In the genomic region with DNA sequence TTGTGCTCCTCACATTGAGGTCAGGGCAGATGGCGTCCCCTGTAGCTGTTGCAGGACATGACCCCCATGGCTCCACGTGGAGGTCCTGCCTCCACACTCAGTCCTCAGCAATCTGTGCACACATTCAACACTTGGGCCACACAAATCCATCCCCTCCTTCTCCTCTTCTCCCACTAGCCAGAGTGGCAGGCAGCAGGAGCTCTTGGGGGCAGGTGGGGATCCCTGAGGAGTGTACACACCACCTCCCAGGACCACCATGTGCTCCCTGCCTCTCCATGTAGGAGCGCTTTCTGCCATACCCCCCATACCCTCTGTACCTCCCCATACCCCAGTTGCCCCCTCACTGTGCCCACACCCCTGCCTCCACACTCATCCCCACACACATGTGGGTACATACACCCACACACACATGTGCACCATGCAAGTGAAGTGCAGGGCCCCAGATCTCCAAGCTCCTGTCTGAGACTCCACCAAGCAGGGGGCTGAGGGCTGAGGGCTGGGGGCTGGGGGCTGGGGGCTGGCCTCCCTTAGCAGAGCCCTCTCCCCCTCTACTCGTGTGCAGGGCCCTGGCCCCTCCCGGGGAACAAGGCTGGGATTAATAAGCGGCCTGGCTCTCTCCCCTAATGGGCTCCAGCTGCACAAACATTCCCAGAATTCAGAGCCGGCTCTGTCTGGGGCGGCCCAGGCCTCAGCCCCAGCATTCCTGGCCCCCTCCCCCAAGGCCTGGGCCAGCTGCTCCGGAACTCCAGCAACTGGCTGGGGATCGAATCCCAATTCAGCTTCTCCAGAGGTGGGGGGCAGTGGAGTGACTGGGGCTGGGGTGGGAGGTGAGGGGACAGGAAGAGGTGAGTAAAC, we compare ENCODE assay signal across 13 cellular contexts. TPM values are rescaled to one million over a fixed set of nuclear protein-coding genes. Genes with fewer than 3 reads are reported as not detected.
A peak's percentile ranks its signal among the peaks of the same experiment; 100 is the strongest.
DNase-seq lines count a peak whose midpoint lies in the region; ATAC-seq and TF ChIP-seq lines count a peak whose summit lies in the region.
"Had no signal": no experiment of that assay in that cellular context is flagged by ENCODE, and none has a peak within 500 bp of the region (broad histone marks: within the 10 kb centered on the region; RNA-seq: fewer than 3 reads in every experiment).

No MANE protein-coding gene starts in this region.

- H3K27me3 ChIP-seq in iPS DF 6.9 (ENCODE audit: control insufficient read depth, insufficient read depth, low read length): no peaks in the 10 kb centered on the region
- peaks cover 0 to 21% (median 0%) of the 10 kb centered on the region in 4 donors for H3K27me3 ChIP-seq in esophagus squamous epithelium
- no peaks in the 10 kb centered on the region for H3K27me3 ChIP-seq in testis

- DNase-seq in AG08395 (ENCODE audit: low spot score): peak; percentile 85
- DNase-seq in HCEC 1CT: peak; percentile 59
- peak; percentile 80 for DNase-seq in SK-N-DZ (ENCODE audit: low spot score)
- peak; percentile 33 for DNase-seq in iPS DF 6.9 (ENCODE audit: low read depth, low spot score)
- no peak for DNase-seq in esophagus squamous epithelium (lab: John Stamatoyannopoulos, UW)
- DNase-seq in HPDE6-E6E7 (ENCODE audit: extremely low spot score): no peak
- DNase-seq in testis: no peak
- DNase-seq: C1 segment of cervical spinal cord, caudate nucleus, KBM-7, right cardiac atrium, RPMI8226 had no signal

- H3K9me3 ChIP-seq in iPS DF 6.9 (ENCODE audit: control insufficient read depth, insufficient read depth, low read length) (no peaks in the 10 kb centered on the region), esophagus squamous epithelium (no peaks in the 10 kb centered on the region), testis (no peaks in the 10 kb centered on the region)

- TF ChIP-seq POLR2A in esophagus squamous epithelium (IDR thresholded peaks at IDR 0.05) (no peak), testis (IDR thresholded peaks at IDR 0.05) (no peak)

- ATAC-seq in HG03521 (IDR thresholded peaks at IDR 0.05; ENCODE audit: unreplicated experiment): no peak

- no peaks in the 10 kb centered on the region for H3K36me3 ChIP-seq in iPS DF 6.9 (ENCODE audit: control insufficient read depth, insufficient read depth, low read length)
- H3K36me3 ChIP-seq in esophagus squamous epithelium: no peaks in the 10 kb centered on the region
- no peaks in the 10 kb centered on the region for H3K36me3 ChIP-seq in testis (ENCODE audit: low read depth, missing control alignments)

- H3K4me1 ChIP-seq in iPS DF 6.9 (ENCODE audit: control insufficient read depth, insufficient read depth, low read length) (peaks cover 8% of the 10 kb centered on the region), esophagus squamous epithelium (peaks cover 0 to 7% (median 0%) of the 10 kb centered on the region in 3 donors), testis (peaks cover 7% of the 10 kb centered on the region)

- no peak overlapping the region for H3K27ac ChIP-seq in iPS DF 6.9 (ENCODE audit: low read length)
- H3K27ac ChIP-seq in esophagus squamous epithelium: no peak overlapping the region
- no peak overlapping the region for H3K27ac ChIP-seq in testis

- intact Hi-C loops in esophagus squamous epithelium (cut with DNase I) (no loop called here), testis (cut with DNase I; ENCODE audit: low total_unique reads) (no loop called here)

- H3K4me3 ChIP-seq in iPS DF 6.9 (ENCODE audit: low read length) (no peak overlapping the region), esophagus squamous epithelium (no peak overlapping the region), testis (no peak overlapping the region)

- TF ChIP-seq CTCF in esophagus squamous epithelium (IDR thresholded peaks at IDR 0.05): no peak
- no peak for TF ChIP-seq CTCF in testis (IDR thresholded peaks at IDR 0.05)

- WGBS in iPS DF 6.9 (ENCODE audit: insufficient coverage, insufficient read length): no CpG with 5 or more reads among the region's 10 CpGs
- WGBS in esophagus squamous epithelium, 2 donors: 40 to 81% methylated on average over 2 to 3 of the region's 10 CpGs
- WGBS in testis, 2 donors: 39 to 59% methylated on average over 6 to 10 of the region's 10 CpGs

RNA-seq across cellular contexts. Expression of a gene that starts 48.2 kb away (rescaled TPM):
- 2.6 and 13.8 TPM in 2 replicates for polyA plus RNA-seq in SK-N-DZ (2014; cell fraction: cytosol; rRNA removed)
- 2.6 and 3.6 TPM in 2 replicates for polyA plus RNA-seq in SK-N-DZ (2014; cell fraction: nucleus; rRNA removed)
- total RNA-seq in esophagus squamous epithelium: under 1 TPM in 1 of 4 donors, not detected in 3; under 0.01 TPM
- total RNA-seq in testis: 100 to 1,000 TPM in 1 of 2 donors, 10 to 100 TPM in 1; 85.0 to 128 TPM
- 58.2 TPM for polyA plus RNA-seq in testis (ENCODE audit: insufficient read depth, low read depth, low replicate concordance)

RNA-seq across cellular contexts. Expression of a gene that starts 50.8 kb away (rescaled TPM):
- polyA plus RNA-seq in SK-N-DZ (2014; cell fraction: cytosol; rRNA removed): 19.7 and 19.9 TPM in 2 replicates
- 12.7 and 14.5 TPM in 2 replicates for polyA plus RNA-seq in SK-N-DZ (2014; cell fraction: nucleus; rRNA removed)
- 1 to 10 TPM in 2 of 4 donors, under 1 TPM in 1, not detected in 1; 0.26 to 1.5 (median 1.3) TPM for total RNA-seq in esophagus squamous epithelium
- total RNA-seq in testis: 1 to 10 TPM; 4.2 to 9.1 TPM
- 6.1 TPM for polyA plus RNA-seq in testis (ENCODE audit: insufficient read depth, low read depth, low replicate concordance)

Comparison
In these comparisons a context has a peak if more than half of its experiments do, and no peak if none do; other contexts are left out.
1. DNase-seq: peak in AG08395 (single experiment), HCEC 1CT (single experiment), SK-N-DZ (single experiment) and iPS DF 6.9 (single experiment); none in esophagus squamous epithelium (single experiment), HPDE6-E6E7 (single experiment) and testis (single experiment).
2. RNA of a gene that starts 48.2 kb away (total RNA-seq): 85.0 to 128 TPM in testis; under 0.01 TPM in esophagus squamous epithelium; every median in the first group is over 10 times any median in the second.